ENCODE assay signal across 8 cellular contexts in genomic region chr3:72123908-72124441, GRCh38.
DNase-seq lines count a peak whose midpoint lies in the region; ATAC-seq and TF ChIP-seq lines count a peak whose summit lies in the region.

No MANE protein-coding gene starts in this region.

- H3K27me3 ChIP-seq in thyroid gland: no peaks in the 10 kb centered on the region

- H3K27me3 Mint-ChIP-seq in activated T-helper 1 cell treated with anti-CD3 and anti-CD28 coated beads, Interleukin-12 subunit alpha, Interleukin-12 subunit beta, Interleukin-2, Interleukin-4 antibody, amounts not matched to agents 30 ng/mL and 10 ng/mL and 1 ng/mL, durations not matched to agents 14 hours and 24 hours and 36 hours (ENCODE audit: insufficient read depth): peaks cover 4% of the 10 kb centered on the region

- no peak overlapping the region for H3K27ac ChIP-seq in thyroid gland

- TF ChIP-seq CTCF in AG09309 (IDR thresholded peaks at IDR 0.05; ENCODE audit: control insufficient read depth, insufficient read depth, low read depth, low read length, missing control alignments) (no peak), fibroblast of villous mesenchyme (IDR thresholded peaks at IDR 0.05; ENCODE audit: insufficient read depth, low read depth, low read length) (no peak), thyroid gland (IDR thresholded peaks at IDR 0.05) (no peak)

- H3K36me3 Mint-ChIP-seq in activated T-helper 1 cell treated with anti-CD3 and anti-CD28 coated beads, Interleukin-12 subunit alpha, Interleukin-12 subunit beta, Interleukin-2, Interleukin-4 antibody, amounts not matched to agents 30 ng/mL and 10 ng/mL and 1 ng/mL, durations not matched to agents 14 hours and 24 hours and 36 hours (ENCODE audit: low read depth): no peaks in the 10 kb centered on the region

- no peaks in the 10 kb centered on the region for H3K4me1 Mint-ChIP-seq in activated T-helper 1 cell treated with anti-CD3 and anti-CD28 coated beads, Interleukin-12 subunit alpha, Interleukin-12 subunit beta, Interleukin-2, Interleukin-4 antibody, amounts not matched to agents 30 ng/mL and 10 ng/mL and 1 ng/mL, durations not matched to agents 14 hours and 24 hours and 36 hours (ENCODE audit: low read depth)

- DNase-seq in AG09309 (ENCODE audit: low read depth) (peak; percentile 64), NCI-H2196 treated with DMSO at 0.1 percent for 48 hours (lab: John Stamatoyannopoulos, UW; ENCODE audit: unreplicated experiment) (peak; percentile 34), fibroblast of villous mesenchyme (ENCODE audit: low read depth) (peak; percentile 93), thyroid gland (peak; percentile 32 to 34), occipital lobe (lab: John Stamatoyannopoulos, UW) (no peak)
- DNase-seq in activated T-helper 1 cell treated with anti-CD3 and anti-CD28 coated beads, Interleukin-12 subunit alpha, Interleukin-12 subunit beta, Interleukin-2, Interleukin-4 antibody, amounts not matched to agents 30 ng/mL and 10 ng/mL and 1 ng/mL, durations not matched to agents 14 hours and 24 hours and 36 hours (ENCODE audit: low spot score): no peak
- no peak for DNase-seq in activated CD8-positive, alpha-beta memory T cell treated with anti-CD3 and anti-CD28 coated beads, Interleukin-2, amount 50 U/mL, for 4 hours

- TF ChIP-seq POLR2A in thyroid gland (IDR thresholded peaks at IDR 0.05): no peak

- WGBS in thyroid gland, 2 donors: 36 to 58% methylated on average over 7 of the region's 7 CpGs

- no peak overlapping the region for H3K4me3 Mint-ChIP-seq in activated T-helper 1 cell treated with anti-CD3 and anti-CD28 coated beads, Interleukin-12 subunit alpha, Interleukin-12 subunit beta, Interleukin-2, Interleukin-4 antibody, amounts not matched to agents 30 ng/mL and 10 ng/mL and 1 ng/mL, durations not matched to agents 14 hours and 24 hours and 36 hours

- ATAC-seq in GM19455 (IDR thresholded peaks at IDR 0.05; ENCODE audit: unreplicated experiment): peak; percentile 59

- H3K9me3 ChIP-seq in thyroid gland: no peaks in the 10 kb centered on the region

- no peak overlapping the region for H3K27ac Mint-ChIP-seq in activated T-helper 1 cell treated with anti-CD3 and anti-CD28 coated beads, Interleukin-12 subunit alpha, Interleukin-12 subunit beta, Interleukin-2, Interleukin-4 antibody, amounts not matched to agents 30 ng/mL and 10 ng/mL and 1 ng/mL, durations not matched to agents 14 hours and 24 hours and 36 hours

- H3K4me3 ChIP-seq in AG09309 (ENCODE audit: control insufficient read depth, low read depth, low read length): no peak overlapping the region
- H3K4me3 ChIP-seq in fibroblast of villous mesenchyme (ENCODE audit: low read depth, low read length): no peak overlapping the region
- no peak overlapping the region for H3K4me3 ChIP-seq in thyroid gland (replicated peaks in 1 of 3)

- no peaks in the 10 kb centered on the region for H3K4me1 ChIP-seq in thyroid gland

- intact Hi-C loops in thyroid gland (cut with DNase I): no loop called here
- intact Hi-C loops in activated T-helper 1 cell treated with anti-CD3 and anti-CD28 coated beads, Interleukin-12 subunit alpha, Interleukin-12 subunit beta, Interleukin-2, Interleukin-4 antibody, amounts not matched to agents 30 ng/mL and 10 ng/mL and 1 ng/mL, durations not matched to agents 14 hours and 24 hours and 36 hours (cut with micrococcal nuclease): no loop called here

- no peaks in the 10 kb centered on the region for H3K9me3 Mint-ChIP-seq in activated T-helper 1 cell treated with anti-CD3 and anti-CD28 coated beads, Interleukin-12 subunit alpha, Interleukin-12 subunit beta, Interleukin-2, Interleukin-4 antibody, amounts not matched to agents 30 ng/mL and 10 ng/mL and 1 ng/mL, durations not matched to agents 14 hours and 24 hours and 36 hours

- H3K36me3 ChIP-seq in thyroid gland: no peaks in the 10 kb centered on the region

Comparison
In these comparisons a context has a peak if more than half of its experiments do, and no peak if none do; other contexts are left out.
1. DNase-seq: peak in AG09309 (single experiment), NCI-H2196 treated with DMSO at 0.1 percent for 48 hours (single experiment), fibroblast of villous mesenchyme (single experiment) and thyroid gland (2 of 2); none in activated T-helper 1 cell treated with anti-CD3 and anti-CD28 coated beads, Interleukin-12 subunit alpha, Interleukin-12 subunit beta, Interleukin-2, Interleukin-4 antibody, amounts not matched to agents 30 ng/mL and 10 ng/mL and 1 ng/mL, durations not matched to agents 14 hours and 24 hours and 36 hours (single experiment), occipital lobe (single experiment) and activated CD8-positive, alpha-beta memory T cell treated with anti-CD3 and anti-CD28 coated beads, Interleukin-2, amount 50 U/mL, for 4 hours (single experiment).